In the genomic region with DNA sequence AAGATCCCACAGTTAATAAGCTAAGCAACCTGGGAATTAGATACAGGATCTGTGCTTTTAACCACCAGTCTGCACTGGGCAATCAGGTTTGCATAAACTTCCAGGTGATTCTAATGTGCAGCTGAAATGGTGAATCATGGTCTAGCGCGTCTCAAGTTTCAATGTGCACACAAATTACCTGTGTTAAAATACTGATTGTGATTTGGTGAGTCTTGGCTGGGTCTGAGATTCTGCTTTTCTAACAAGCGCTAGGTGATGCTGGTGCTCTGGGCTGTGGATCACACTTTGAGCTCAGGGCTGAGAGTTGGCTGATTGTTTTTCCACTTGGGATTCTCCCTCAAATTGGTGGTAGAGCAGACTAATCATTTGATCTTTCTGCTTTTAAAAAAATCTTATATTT, we compare ENCODE assay signal across 21 cellular contexts.
A peak's percentile ranks its signal among the peaks of the same experiment; 100 is the strongest.
DNase-seq lines count a peak whose midpoint lies in the region; TF ChIP-seq lines count a peak whose summit lies in the region.
"Had no signal": no experiment of that assay in that cellular context is flagged by ENCODE, and none has a peak within 500 bp of the region (broad histone marks: within the 10 kb centered on the region; RNA-seq: fewer than 3 reads in every experiment).

No MANE protein-coding gene starts in this region.

- no peak overlapping the region for H3K4me3 ChIP-seq in left ventricle myocardium inferior
- H3K4me3 ChIP-seq: smooth muscle cell, suprapubic skin had no signal

- H3K4me1 ChIP-seq in left ventricle myocardium inferior: peaks cover 12% of the 10 kb centered on the region

- no peaks in the 10 kb centered on the region for H3K36me3 ChIP-seq in left ventricle myocardium inferior
- H3K36me3 ChIP-seq: suprapubic skin, WERI-Rb-1 had no signal

- no peaks in the 10 kb centered on the region for H3K27me3 ChIP-seq in left ventricle myocardium inferior (ENCODE audit: low read depth)
- H3K27me3 ChIP-seq: suprapubic skin had no signal

- DNase-seq in left ventricle myocardium inferior: no peak
- DNase-seq in cardiac septum (ENCODE audit: low spot score): no peak
- peak; percentile 64 for DNase-seq in NCI-H2107 (lab: John Stamatoyannopoulos, UW)
- peak; percentile 8 for DNase-seq in SK-MEL-5 (ENCODE audit: low read depth, low spot score)
- DNase-seq in foreskin melanocyte: no peak
- DNase-seq in EL: no peak
- no peak for DNase-seq in SW480 (ENCODE audit: low spot score)
- DNase-seq: activated CD8-positive, alpha-beta T cell treated with anti-CD3 and anti-CD28 coated beads for 36 hours; activated naive CD8-positive, alpha-beta T cell treated with anti-CD3 and anti-CD28 coated beads for 36 hours; activated T-cell treated with anti-CD3 and anti-CD28 coated beads, Interleukin-2, amount 50 U/mL, for 72 hours; dermis blood vessel endothelial cell; erythroblast; GF-D8; mesenchymal stem cell; naive thymus-derived CD8-positive, alpha-beta T cell; NCI-H774; posterior cingulate gyrus; T-helper 1 cell; WERI-Rb-1 had no signal

- no peak overlapping the region for H3K27ac ChIP-seq in left ventricle myocardium inferior (replicated peaks)
- H3K27ac ChIP-seq: suprapubic skin, WERI-Rb-1 had no signal

- intact Hi-C loops in left ventricle myocardium inferior (cut with micrococcal nuclease): no loop called here
- intact Hi-C loops in cardiac septum (cut with DNase I): no loop called here

- TF ChIP-seq CTCF in left ventricle myocardium inferior (IDR thresholded peaks at IDR 0.05; ENCODE audit: borderline replicate concordance): peak; percentile 42

- H3K9me3 ChIP-seq in left ventricle myocardium inferior (replicated peaks): peaks cover 8% of the 10 kb centered on the region
- H3K9me3 ChIP-seq: suprapubic skin had no signal

- in situ Hi-C loops in SK-MEL-5 (cut with HindIII; ENCODE audit: low pct_unique_long_range_greater_than_20kb, low sequenced_read_pairs): no loop called here

Comparison
In these comparisons a context has a peak if more than half of its experiments do, and no peak if none do; other contexts are left out.
1. DNase-seq: peak in NCI-H2107 (single experiment) and SK-MEL-5 (single experiment); none in left ventricle myocardium inferior (single experiment), cardiac septum (single experiment), foreskin melanocyte (single experiment), EL (single experiment) and SW480 (single experiment).